14 cellular contexts compared by ENCODE assay signal in the genomic region with DNA sequence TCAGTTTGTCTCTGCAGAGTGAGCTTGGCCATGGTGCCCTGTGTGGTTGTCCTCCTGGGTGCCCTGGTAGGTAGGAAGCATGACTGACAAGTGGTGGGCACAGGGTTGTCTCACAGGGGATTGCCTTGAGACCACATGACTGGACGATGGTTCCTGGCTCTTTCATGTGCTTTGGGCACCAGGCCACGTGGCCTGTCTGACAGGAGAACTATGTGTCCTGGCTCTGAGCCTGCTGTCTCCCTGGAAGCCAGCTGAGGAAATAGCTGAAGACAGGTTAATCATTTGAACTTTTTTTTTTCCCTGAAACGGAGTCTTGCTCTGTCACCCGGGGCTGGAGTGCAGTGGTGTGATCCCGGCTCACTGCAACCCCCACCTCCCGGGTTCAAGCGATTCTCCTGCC.
DNase-seq lines count a peak whose midpoint lies in the region; ATAC-seq and TF ChIP-seq lines count a peak whose summit lies in the region.
"Had no signal": no experiment of that assay in that cellular context is flagged by ENCODE, and none has a peak within 500 bp of the region (broad histone marks: within the 10 kb centered on the region; RNA-seq: fewer than 3 reads in every experiment).

No MANE protein-coding gene starts in this region.

- TF ChIP-seq RAD21 in SK-N-SH (IDR thresholded peaks at IDR 0.05; ENCODE audit: low read length), result no peak

- TF ChIP-seq EP300 in SK-N-SH (IDR thresholded peaks at IDR 0.05; ENCODE audit: borderline replicate concordance in 1 of 2, low read depth in 1 of 2, low read length in 1 of 2), result peak in 1 of 2 experiments; percentile 15; a peak in 1 of 4 replicates

- H3K4me2 ChIP-seq in SK-N-SH, result peak overlapping the region; percentile 13; the same call in 1 of the 2 replicates

- H3K4me1 ChIP-seq in SK-N-SH (ENCODE audit: control insufficient read depth in 1 of 2, insufficient read depth in 2 of 2, low read depth in 1 of 2, low read length in 1 of 2) (peaks cover 10 to 19% of the 10 kb centered on the region in 2 experiments; a peak in 3 of 4 replicates), prostate gland (replicated peaks) (peaks cover 13% of the 10 kb centered on the region)

- H3K79me2 ChIP-seq in SK-N-SH (ENCODE audit: insufficient read depth), result peaks cover 27% of the 10 kb centered on the region; the same call in 1 of the 2 replicates

- CTCF ChIA-PET in SK-N-SH (lab: Yijun Ruan, JAX), result no interaction called here

- H3K9ac ChIP-seq in SK-N-SH, result no peak overlapping the region

- H3K4me3 ChIP-seq in SK-N-SH (ENCODE audit: low read depth in 2 of 2, low read length in 1 of 2) (no peak overlapping the region), fibroblast of the aortic adventitia (ENCODE audit: low read depth, low read length) (no peak overlapping the region), prostate gland (no peak overlapping the region)
- H3K4me3 ChIP-seq: GM12878 had no signal

- no peak for TF ChIP-seq POLR2A in prostate gland (IDR thresholded peaks at IDR 0.05)

- no peaks in the 10 kb centered on the region for H3K27me3 ChIP-seq in SK-N-SH (ENCODE audit: insufficient read depth)
- H3K27me3 ChIP-seq in prostate gland (replicated peaks; ENCODE audit: insufficient read depth), result no peaks in the 10 kb centered on the region

- H2AFZ ChIP-seq in SK-N-SH (ENCODE audit: low read depth), result no peak overlapping the region

- H3K9me3 ChIP-seq in SK-N-SH (no peaks in the 10 kb centered on the region), prostate gland (no peaks in the 10 kb centered on the region)

- H3F3A ChIP-seq in SK-N-SH (replicated peaks; ENCODE audit: insufficient read depth), result peaks cover 4% of the 10 kb centered on the region

- H4K20me1 ChIP-seq in SK-N-SH (ENCODE audit: insufficient read depth), result no peaks in the 10 kb centered on the region

- DNase-seq in GM03348 (ENCODE audit: low spot score) (peak; percentile 33), SK-N-SH (no peak), fibroblast of the aortic adventitia (ENCODE audit: low read depth) (peak; percentile 51), prostate gland (ENCODE audit: low spot score) (peak; percentile 82), NCI-H524 (lab: John Stamatoyannopoulos, UW) (no peak), medulla oblongata (ENCODE audit: extremely low spot score) (no peak), retina (no peak)
- DNase-seq: Karpas-422; NCI-H2171 treated with DMSO at 0.1 percent for 48 hours; posterior cingulate gyrus; stimulated activated CD4-positive, alpha-beta T cell treated with anti-CD3 and anti-CD28 coated beads, Interleukin-2, amount 100 ng/mL, for 48 hours; T-helper 2 cell had no signal

- H3K27ac ChIP-seq in SK-N-SH (ENCODE audit: low read depth in 2 of 2, low read length in 1 of 2) (no peak overlapping the region), prostate gland (peak overlapping the region in 1 of 2 donors; percentile 12)

- 55% methylated on average over 6 of the region's 7 CpGs for WGBS in SK-N-SH (ENCODE audit: low lambda C conversion rate)
- 18% methylated on average over 7 of the region's 7 CpGs for WGBS in prostate gland

- no peak for ATAC-seq in HG03139 (IDR thresholded peaks at IDR 0.05; ENCODE audit: unreplicated experiment)
- ATAC-seq: GM12878 had no signal

- peaks cover 0 to 4% of the 10 kb centered on the region in 2 experiments for H3K36me3 ChIP-seq in SK-N-SH (replicated peaks in 1 of 2; ENCODE audit: control insufficient read depth in 1 of 2, insufficient read depth in 2 of 2, low read length in 1 of 2)
- no peaks in the 10 kb centered on the region for H3K36me3 ChIP-seq in prostate gland

- no peaks in the 10 kb centered on the region for H3K9me2 ChIP-seq in SK-N-SH

- TF ChIP-seq CTCF in SK-N-SH (IDR thresholded peaks at IDR 0.05), result no peak
- no peak for TF ChIP-seq CTCF in fibroblast of the aortic adventitia (IDR thresholded peaks at IDR 0.05; ENCODE audit: insufficient read depth, low read length)
- no peak for TF ChIP-seq CTCF in prostate gland (IDR thresholded peaks at IDR 0.05)

- POLR2A ChIA-PET in SK-N-SH (lab: Yijun Ruan, JAX), result no interaction called here

- intact Hi-C loops in prostate gland (cut with DNase I), result loop anchor here (5.0 to 10.0 kb wide), 3 partner anchors 95 to 422 kb away; partner anchors contain the start of gene FJX1

TF ChIP-seq in SK-N-SH, 30 proteins besides CTCF, POLR2A, EP300 and RAD21 (continues in another document):
- TF ChIP-seq FOSL2 (IDR thresholded peaks at IDR 0.05; ENCODE audit: borderline replicate concordance, low read depth) (no peak), RFX5 (IDR thresholded peaks at IDR 0.05; ENCODE audit: low read length) (no peak), MEF2A (IDR thresholded peaks at IDR 0.05; ENCODE audit: borderline replicate concordance, low read depth) (no peak), GATA2 (CRISPR knock-in tag; IDR thresholded peaks at IDR 0.05) (no peak), USF2 (IDR thresholded peaks at IDR 0.05; ENCODE audit: borderline replicate concordance, low read depth, low read length) (no peak), SMC3 (IDR thresholded peaks at IDR 0.05; ENCODE audit: low read depth, low read length) (no peak), USF1 (IDR thresholded peaks at IDR 0.05; ENCODE audit: borderline replicate concordance, low read depth) (peak; percentile 81; the same call in 1 of the 2 replicates), TAF1 (IDR thresholded peaks at IDR 0.05; ENCODE audit: borderline replicate concordance, low read depth, low read length) (no peak), ELF1 (IDR thresholded peaks at IDR 0.05) (no peak), FOXM1 (IDR thresholded peaks at IDR 0.05; ENCODE audit: low read depth) (no peak), NFIC (IDR thresholded peaks at IDR 0.05; ENCODE audit: borderline replicate concordance) (peak; percentile 73), POLR2AphosphoS5 (IDR thresholded peaks at IDR 0.05; ENCODE audit: low read depth, low read length) (no peak), SIN3A (IDR thresholded peaks at IDR 0.05; ENCODE audit: borderline replicate concordance, low read depth, low read length) (peak; percentile 90; the same call in 1 of the 2 replicates), YY1 (IDR thresholded peaks at IDR 0.05; ENCODE audit: low read depth) (no peak), EZH2phosphoT487 (IDR thresholded peaks at IDR 0.05; ENCODE audit: borderline replicate concordance, low read depth) (no peak), FOXJ3 (CRISPR knock-in tag; IDR thresholded peaks at IDR 0.05) (no peak), RCOR1 (IDR thresholded peaks at IDR 0.05; ENCODE audit: low read length) (no peak), GABPA (IDR thresholded peaks at IDR 0.05; ENCODE audit: low read depth) (no peak), TEAD4 (IDR thresholded peaks at IDR 0.05; ENCODE audit: borderline replicate concordance, insufficient read depth) (no peak), MXI1 (IDR thresholded peaks at IDR 0.05; ENCODE audit: low read depth, low read length) (peak; percentile 79), JUND (IDR thresholded peaks at IDR 0.05) (no peak), RXRA (IDR thresholded peaks at IDR 0.05; ENCODE audit: borderline replicate concordance, low read depth) (no peak), TCF12 (IDR thresholded peaks at IDR 0.05) (peak; percentile 49; the same call in 1 of the 2 replicates)
- TF ChIP-seq, protein P1, sequence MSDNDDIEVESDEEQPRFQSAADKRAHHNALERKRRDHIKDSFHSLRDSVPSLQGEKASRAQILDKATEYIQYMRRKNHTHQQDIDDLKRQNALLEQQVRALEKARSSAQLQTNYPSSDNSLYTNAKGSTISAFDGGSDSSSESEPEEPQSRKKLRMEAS (IDR thresholded peaks at IDR 0.05; ENCODE audit: low read depth), result peak; percentile 97
- TF ChIP-seq, protein P2, sequence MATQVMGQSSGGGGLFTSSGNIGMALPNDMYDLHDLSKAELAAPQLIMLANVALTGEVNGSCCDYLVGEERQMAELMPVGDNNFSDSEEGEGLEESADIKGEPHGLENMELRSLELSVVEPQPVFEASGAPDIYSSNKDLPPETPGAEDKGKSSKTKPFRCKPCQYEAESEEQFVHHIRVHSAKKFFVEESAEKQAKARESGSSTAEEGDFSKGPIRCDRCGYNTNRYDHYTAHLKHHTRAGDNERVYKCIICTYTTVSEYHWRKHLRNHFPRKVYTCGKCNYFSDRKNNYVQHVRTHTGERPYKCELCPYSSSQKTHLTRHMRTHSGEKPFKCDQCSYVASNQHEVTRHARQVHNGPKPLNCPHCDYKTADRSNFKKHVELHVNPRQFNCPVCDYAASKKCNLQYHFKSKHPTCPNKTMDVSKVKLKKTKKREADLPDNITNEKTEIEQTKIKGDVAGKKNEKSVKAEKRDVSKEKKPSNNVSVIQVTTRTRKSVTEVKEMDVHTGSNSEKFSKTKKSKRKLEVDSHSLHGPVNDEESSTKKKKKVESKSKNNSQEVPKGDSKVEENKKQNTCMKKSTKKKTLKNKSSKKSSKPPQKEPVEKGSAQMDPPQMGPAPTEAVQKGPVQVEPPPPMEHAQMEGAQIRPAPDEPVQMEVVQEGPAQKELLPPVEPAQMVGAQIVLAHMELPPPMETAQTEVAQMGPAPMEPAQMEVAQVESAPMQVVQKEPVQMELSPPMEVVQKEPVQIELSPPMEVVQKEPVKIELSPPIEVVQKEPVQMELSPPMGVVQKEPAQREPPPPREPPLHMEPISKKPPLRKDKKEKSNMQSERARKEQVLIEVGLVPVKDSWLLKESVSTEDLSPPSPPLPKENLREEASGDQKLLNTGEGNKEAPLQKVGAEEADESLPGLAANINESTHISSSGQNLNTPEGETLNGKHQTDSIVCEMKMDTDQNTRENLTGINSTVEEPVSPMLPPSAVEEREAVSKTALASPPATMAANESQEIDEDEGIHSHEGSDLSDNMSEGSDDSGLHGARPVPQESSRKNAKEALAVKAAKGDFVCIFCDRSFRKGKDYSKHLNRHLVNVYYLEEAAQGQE (IDR thresholded peaks at IDR 0.05; ENCODE audit: low read depth, low read length), result no peak

Comparison
In these comparisons a context has a peak if more than half of its experiments do, and no peak if none do; other contexts are left out.
1. DNase-seq: peak in GM03348 (single experiment), fibroblast of the aortic adventitia (single experiment) and prostate gland (single experiment); none in SK-N-SH (single experiment), NCI-H524 (0 of 2), medulla oblongata (single experiment) and retina (single experiment).